Comparison of ENCODE assay signal across 8 cellular contexts in the genomic region with DNA sequence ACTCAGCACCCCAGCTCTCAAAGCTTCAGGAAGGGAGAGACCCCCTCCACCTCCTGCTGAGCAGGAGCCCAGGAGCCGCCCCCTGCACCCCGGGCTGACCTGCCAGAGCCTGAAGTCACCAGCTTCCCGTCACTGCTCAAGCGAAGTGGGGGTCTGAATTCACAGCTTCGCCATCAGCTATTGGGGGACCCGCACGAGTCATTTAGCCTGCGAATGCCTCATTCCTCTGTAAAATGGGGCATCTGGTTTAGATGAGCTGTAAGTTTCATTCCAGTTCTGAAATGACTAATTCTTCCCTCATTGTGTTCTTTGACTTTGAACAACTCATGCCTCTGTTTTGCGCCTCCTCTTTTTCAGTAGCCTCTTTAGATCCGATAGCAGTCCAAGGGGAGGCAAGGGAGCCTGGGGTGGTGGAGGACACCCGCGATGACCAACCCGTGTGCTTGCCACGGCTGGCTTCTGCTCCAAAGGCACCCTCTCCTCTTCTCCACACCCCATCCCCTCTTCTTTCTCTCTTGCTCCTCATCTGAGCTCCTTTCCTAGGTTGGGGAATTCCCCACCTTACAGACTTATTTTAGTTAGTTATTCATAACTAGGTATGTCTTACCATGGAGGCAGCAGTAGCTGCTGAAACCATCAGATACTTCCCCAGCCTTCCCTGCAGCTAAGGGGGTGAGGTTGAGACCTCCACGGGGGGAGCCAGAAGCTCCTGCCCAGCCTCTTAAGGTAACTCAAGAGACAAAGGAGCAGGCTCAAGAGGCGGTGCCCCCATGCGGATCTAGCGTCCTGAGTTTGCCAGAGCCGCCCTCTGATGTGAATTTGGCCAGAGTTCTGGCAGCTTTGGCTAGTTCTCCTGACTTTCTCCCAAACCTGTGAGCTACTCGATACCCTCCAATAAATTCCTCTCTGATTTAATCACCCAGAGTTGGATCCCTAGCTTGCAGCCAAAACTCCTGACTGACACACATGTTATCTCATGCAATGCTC. TPM values are rescaled to one million over a fixed set of nuclear protein-coding genes. Genes with fewer than 3 reads are reported as not detected.
DNase-seq lines count a peak whose midpoint lies in the region; ATAC-seq and TF ChIP-seq lines count a peak whose summit lies in the region.

No MANE protein-coding gene starts in this region.

- H2AFZ ChIP-seq in MM.1S (ENCODE audit: low read length), result no peak overlapping the region

- H3K36me3 ChIP-seq in MM.1S (replicated peaks; ENCODE audit: insufficient read depth, low read length) (no peaks in the 10 kb centered on the region), BE2C (no peaks in the 10 kb centered on the region)

- H3K9me2 ChIP-seq in MM.1S (replicated peaks; ENCODE audit: insufficient read depth, low read length), result no peaks in the 10 kb centered on the region

- H3K4me2 ChIP-seq in MM.1S (ENCODE audit: low read depth, low read length), result no peak overlapping the region

- no peaks in the 10 kb centered on the region for H3K9me3 ChIP-seq in MM.1S (replicated peaks; ENCODE audit: insufficient read depth, low read length)
- no peaks in the 10 kb centered on the region for H3K9me3 ChIP-seq in BE2C

- no peaks in the 10 kb centered on the region for H4K20me1 ChIP-seq in MM.1S (ENCODE audit: insufficient read depth, low read length)

- no peak overlapping the region for H3K9ac ChIP-seq in MM.1S (ENCODE audit: low read length)

- H3K4me1 ChIP-seq in MM.1S (ENCODE audit: low read length) (peaks cover 8% of the 10 kb centered on the region), BE2C (no peaks in the 10 kb centered on the region)

- DNase-seq in GM12865 (ENCODE audit: low read depth) (peak; percentile 84), T1000 (lab: John Stamatoyannopoulos, UW) (peak; percentile 50), fibroblast of pulmonary artery (ENCODE audit: low read depth) (peak; percentile 58), NCI-H1092 treated with DMSO at 0.1 percent for 48 hours (lab: John Stamatoyannopoulos, UW) (no peak), MM.1S (no peak), SW 1271 (lab: John Stamatoyannopoulos, UW) (no peak), BE2C (no peak)

- H3K4me3 ChIP-seq in GM12865 (ENCODE audit: low read depth, low read length), result no peak overlapping the region; the same call in 1 of the 2 replicates
- no peak overlapping the region for H3K4me3 ChIP-seq in fibroblast of pulmonary artery (replicated peaks; ENCODE audit: low read depth, low read length)
- no peak overlapping the region for H3K4me3 ChIP-seq in MM.1S (ENCODE audit: low read length)
- H3K4me3 ChIP-seq in BE2C (ENCODE audit: low read depth, low read length), result no peak overlapping the region

- ATAC-seq in HG02588 (IDR thresholded peaks at IDR 0.05; ENCODE audit: unreplicated experiment), result peak; percentile 52

- peaks cover 30% of the 10 kb centered on the region for H3K27me3 ChIP-seq in MM.1S (replicated peaks; ENCODE audit: insufficient read depth, low read length)
- H3K27me3 ChIP-seq in BE2C, result peaks cover 7% of the 10 kb centered on the region

- H3F3A ChIP-seq in MM.1S (ENCODE audit: insufficient read depth, low read length), result peaks cover 5% of the 10 kb centered on the region; the same call in 1 of the 2 replicates

- TF ChIP-seq CTCF in GM12865 (IDR thresholded peaks at IDR 0.05; ENCODE audit: insufficient read depth, low read depth, low read length, missing control alignments), result no peak
- TF ChIP-seq CTCF in fibroblast of pulmonary artery (IDR thresholded peaks at IDR 0.05; ENCODE audit: low read length, missing control alignments), result peak; percentile 10
- no peak for TF ChIP-seq CTCF in MM.1S (IDR thresholded peaks at IDR 0.05; ENCODE audit: low read length)
- TF ChIP-seq CTCF in BE2C (IDR thresholded peaks at IDR 0.05; ENCODE audit: low read depth, low read length), result no peak

- H3K27ac ChIP-seq in MM.1S (ENCODE audit: low read length), result no peak overlapping the region

- no peaks in the 10 kb centered on the region for H3K79me2 ChIP-seq in MM.1S (ENCODE audit: low read length)

RNA-seq across cellular contexts. Expression of a gene that starts 47.7 kb away (rescaled TPM):
- polyA plus RNA-seq in BE2C (2012; ENCODE audit: insufficient read depth, insufficient read length, low read depth), result 128 TPM

Comparison
In these comparisons a context has a peak if more than half of its experiments do, and no peak if none do; other contexts are left out.
1. DNase-seq: peak in GM12865 (single experiment), T1000 (single experiment) and fibroblast of pulmonary artery (single experiment); none in NCI-H1092 treated with DMSO at 0.1 percent for 48 hours (single experiment), MM.1S (single experiment), SW 1271 (0 of 2) and BE2C (single experiment).